ENCODE assay signal across 8 cellular contexts in the genomic region with DNA sequence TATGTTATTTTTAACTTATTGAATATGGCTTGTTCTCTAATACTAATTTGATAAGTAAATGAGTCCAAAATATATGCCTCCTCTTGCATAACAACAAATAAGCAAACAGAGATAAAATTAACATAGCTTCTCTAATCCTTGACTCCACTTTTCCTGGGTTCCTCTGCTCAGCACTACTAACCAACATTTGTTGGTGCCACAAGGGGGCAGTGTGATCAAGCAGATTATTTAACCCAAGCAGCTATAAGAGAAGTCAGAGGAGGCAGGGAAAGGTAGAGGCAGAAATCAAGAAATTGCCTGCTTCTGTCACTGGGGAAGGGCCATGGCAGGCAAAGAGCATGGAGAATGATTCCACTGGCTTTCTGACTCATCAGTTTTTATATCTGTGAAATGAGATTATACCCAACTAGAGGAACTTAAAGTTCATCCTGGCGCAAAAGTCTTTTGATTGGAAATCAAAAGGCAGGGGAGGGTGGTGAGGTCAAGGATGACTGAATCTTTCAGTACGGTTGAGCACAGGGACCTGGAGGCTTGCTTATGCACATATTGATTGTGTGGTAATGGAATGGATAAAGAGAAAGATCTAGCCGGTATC.
DNase-seq lines count a peak whose midpoint lies in the region; ATAC-seq and TF ChIP-seq lines count a peak whose summit lies in the region.

No MANE protein-coding gene starts in this region.

- H3K36me3 ChIP-seq in endodermal cell (ENCODE audit: control insufficient read depth, insufficient read depth, low read length) (no peaks in the 10 kb centered on the region), mucosa of descending colon (ENCODE audit: low read depth) (no peaks in the 10 kb centered on the region)

- H3K27me3 Mint-ChIP-seq in activated CD8-positive, alpha-beta T cell treated with anti-CD3 and anti-CD28 coated beads for 36 hours, result peaks cover 10% of the 10 kb centered on the region
- H3K27me3 Mint-ChIP-seq in endodermal cell (ENCODE audit: insufficient read depth), result no peaks in the 10 kb centered on the region

- peak; percentile 11 for DNase-seq in AG09309 (ENCODE audit: low read depth)
- DNase-seq in NCI-H748 treated with DMSO at 0.1 percent for 48 hours (lab: John Stamatoyannopoulos, UW), result peak; percentile 55
- peak; percentile 85 for DNase-seq in activated CD8-positive, alpha-beta T cell treated with anti-CD3 and anti-CD28 coated beads for 36 hours
- DNase-seq in endodermal cell, result peak; percentile 91
- DNase-seq in mucosa of descending colon, result peak in 2 of 3 donors; percentile 31 to 85
- DNase-seq in stimulated activated CD8-positive, alpha-beta memory T cell treated with anti-CD3 and anti-CD28 coated beads, Interleukin-7, amount 100 ng/mL, for 24 hours (ENCODE audit: low read depth), result peak; percentile 29

- CTCF ChIA-PET in activated CD8-positive, alpha-beta T cell treated with anti-CD3 and anti-CD28 coated beads for 36 hours (lab: Charles Lee), result interaction anchor here (0.6 to 11.4 kb wide), 39 partner anchors 8 to 1676 kb away, joined by 3 to 399 read pairs (median 5); a partner anchor contains a TSS

- no peak overlapping the region for H3K27ac Mint-ChIP-seq in activated CD8-positive, alpha-beta T cell treated with anti-CD3 and anti-CD28 coated beads for 36 hours
- H3K27ac Mint-ChIP-seq in endodermal cell, result no peak overlapping the region

- no peak overlapping the region for H3K9ac ChIP-seq in endodermal cell (ENCODE audit: extremely low read depth, low read length, poor library complexity, severe bottlenecking)

- H3K4me1 ChIP-seq in endodermal cell (ENCODE audit: control insufficient read depth, insufficient read depth, low read length) (no peaks in the 10 kb centered on the region), mucosa of descending colon (ENCODE audit: low read depth) (no peaks in the 10 kb centered on the region)

- ATAC-seq in GM18517 (IDR thresholded peaks at IDR 0.05; ENCODE audit: unreplicated experiment) (peak; percentile 69), HG03175 (IDR thresholded peaks at IDR 0.05; ENCODE audit: unreplicated experiment) (peak; percentile 70), mucosa of descending colon (peak; percentile 62)
- peak; percentile 69 for ATAC-seq in activated CD8-positive, alpha-beta T cell treated with anti-CD3 and anti-CD28 coated beads for 36 hours

- H3K36me3 Mint-ChIP-seq in activated CD8-positive, alpha-beta T cell treated with anti-CD3 and anti-CD28 coated beads for 36 hours (ENCODE audit: low read depth), result no peaks in the 10 kb centered on the region
- H3K36me3 Mint-ChIP-seq in endodermal cell (ENCODE audit: low read depth), result no peaks in the 10 kb centered on the region

- H3K27ac ChIP-seq in endodermal cell (ENCODE audit: low read depth, low read length), result no peak overlapping the region

- no peak overlapping the region for H3K4me3 Mint-ChIP-seq in activated CD8-positive, alpha-beta T cell treated with anti-CD3 and anti-CD28 coated beads for 36 hours
- H3K4me3 Mint-ChIP-seq in endodermal cell, result no peak overlapping the region

- intact Hi-C loops in activated CD8-positive, alpha-beta T cell treated with anti-CD3 and anti-CD28 coated beads for 36 hours (cut with micrococcal nuclease), result loop anchor here (5.0 kb wide), 1 partner anchor 360 kb away; a partner anchor contains a TSS
- intact Hi-C loops in mucosa of descending colon (cut with DNase I, micrococcal nuclease), result loop anchor here (5.0 kb wide), 2 partner anchors 150 to 215 kb away; a partner anchor contains a TSS

- POLR2A ChIA-PET in activated CD8-positive, alpha-beta T cell treated with anti-CD3 and anti-CD28 coated beads for 36 hours (lab: Charles Lee), result no interaction called here

- H3K9me3 ChIP-seq in endodermal cell (ENCODE audit: control insufficient read depth, low read length) (no peaks in the 10 kb centered on the region), mucosa of descending colon (no peaks in the 10 kb centered on the region)

- H3K4me3 ChIP-seq in AG09309 (ENCODE audit: control insufficient read depth, low read depth, low read length) (no peak overlapping the region), endodermal cell (ENCODE audit: low read length) (no peak overlapping the region), mucosa of descending colon (no peak overlapping the region)

- peaks cover 5% of the 10 kb centered on the region for H3K4me1 Mint-ChIP-seq in activated CD8-positive, alpha-beta T cell treated with anti-CD3 and anti-CD28 coated beads for 36 hours (ENCODE audit: low read depth)
- H3K4me1 Mint-ChIP-seq in endodermal cell, result peaks cover 9% of the 10 kb centered on the region

- no peaks in the 10 kb centered on the region for H3K27me3 ChIP-seq in endodermal cell (ENCODE audit: control insufficient read depth, insufficient read depth, low read length, poor library complexity, severe bottlenecking)

- 85% methylated on average over 3 of the region's 3 CpGs for WGBS in endodermal cell (ENCODE audit: insufficient coverage in 1 of 2, insufficient read length in 1 of 2), 2 experiments

- TF ChIP-seq CTCF in AG09309 (IDR thresholded peaks at IDR 0.05; ENCODE audit: control insufficient read depth, insufficient read depth, low read depth, low read length, missing control alignments) (peak; percentile 70), endodermal cell (conservative IDR thresholded peaks at IDR 0.05) (peak; percentile 88), mucosa of descending colon (IDR thresholded peaks at IDR 0.05) (peak; percentile 54)
- TF ChIP-seq CTCF in activated CD8-positive, alpha-beta T cell treated with anti-CD3 and anti-CD28 coated beads for 36 hours (IDR thresholded peaks at IDR 0.05), result peak; percentile 73

- no peaks in the 10 kb centered on the region for H3K9me3 Mint-ChIP-seq in activated CD8-positive, alpha-beta T cell treated with anti-CD3 and anti-CD28 coated beads for 36 hours
- no peaks in the 10 kb centered on the region for H3K9me3 Mint-ChIP-seq in endodermal cell

Comparison
In these comparisons a context has a peak if more than half of its experiments do, and no peak if none do; other contexts are left out.
1. DNase-seq: peak in every context shown above with its lines; median percentile 91 in endodermal cell; 85 in activated CD8-positive, alpha-beta T cell treated with anti-CD3 and anti-CD28 coated beads for 36 hours; 58 in mucosa of descending colon; 55 in NCI-H748 treated with DMSO at 0.1 percent for 48 hours; 29 in stimulated activated CD8-positive, alpha-beta memory T cell treated with anti-CD3 and anti-CD28 coated beads, Interleukin-7, amount 100 ng/mL, for 24 hours; 11 in AG09309.